In genomic region chr14:96304956-96305355, GRCh38 we compare ENCODE assay signal across 17 cellular contexts. TPM values are rescaled to one million over a fixed set of nuclear protein-coding genes. Genes with fewer than 3 reads are reported as not detected.
DNase-seq lines count a peak whose midpoint lies in the region; ATAC-seq, FAIRE-seq and TF ChIP-seq lines count a peak whose summit lies in the region.
"Had no signal": no experiment of that assay in that cellular context is flagged by ENCODE, and none has a peak within 500 bp of the region (broad histone marks: within the 10 kb centered on the region; RNA-seq: fewer than 3 reads in every experiment).

No MANE protein-coding gene starts in this region.

- H3K4me1 ChIP-seq in HepG2 (ENCODE audit: insufficient read depth, low read length) (peaks cover 14% of the 10 kb centered on the region), right lobe of liver (peaks cover 0 to 17% (median 6%) of the 10 kb centered on the region in 4 donors), PC-3 (ENCODE audit: insufficient read depth, low read length) (peaks cover 9% of the 10 kb centered on the region), foreskin keratinocyte (no peaks in the 10 kb centered on the region)
- H3K4me1 ChIP-seq: vagina had no signal

- ATAC-seq in HepG2 = peak; percentile 43; the same call in 1 of the 3 replicates
- ATAC-seq in right lobe of liver = no peak
- peak; percentile 59 for ATAC-seq in PC-3
- peak; percentile 57 for ATAC-seq in foreskin keratinocyte
- ATAC-seq in stimulated activated naive B cell treated with anti-CD40 and anti-IgM and Interleukin-4, amounts not matched to agents 10 μg/mL and 1 μg/mL and 100 μg/mL, for 72 hours (replicated peaks) = no peak
- ATAC-seq: left cardiac atrium had no signal

- TF ChIP-seq RAD21 in HepG2 (CRISPR knock-in tag; IDR thresholded peaks at IDR 0.05) = no peak

- TF ChIP-seq POLR2A in HepG2 (IDR thresholded peaks at IDR 0.05; ENCODE audit: insufficient read depth in 1 of 2, low read depth in 2 of 2, low read length in 2 of 2) = no peak
- TF ChIP-seq POLR2A in right lobe of liver (IDR thresholded peaks at IDR 0.05) = no peak

- no peaks in the 10 kb centered on the region for H3K9me2 ChIP-seq in PC-3 (replicated peaks; ENCODE audit: low read length)

- DNase-seq in HepG2 (ENCODE audit: low spot score) (no peak), right lobe of liver (no peak), PC-3 (peak; percentile 19), foreskin keratinocyte (peak in 1 of 2 donors; percentile 2), pons (ENCODE audit: low spot score) (no peak), ureter (ENCODE audit: low spot score) (no peak)
- no peak for DNase-seq in stimulated activated naive B cell treated with anti-CD40 and anti-IgM and Interleukin-4, amounts not matched to agents 10 μg/mL and 1 μg/mL and 100 μg/mL, for 72 hours
- DNase-seq in activated T-cell treated with anti-CD3 and anti-CD28 coated beads, Interleukin-2, amount 50 U/mL, for 1 hour = no peak
- DNase-seq: activated naive CD8-positive, alpha-beta T cell treated with anti-CD3 and anti-CD28 coated beads for 36 hours; C1 segment of cervical spinal cord; foreskin melanocyte; left cardiac atrium; NCI-H1417 treated with DMSO at 0.1 percent for 48 hours had no signal

- H3K79me2 ChIP-seq in HepG2 (ENCODE audit: insufficient read depth, low read length) (no peaks in the 10 kb centered on the region), PC-3 (ENCODE audit: low read length) (no peaks in the 10 kb centered on the region)

- BruUV-seq in HepG2 (replicated peaks; lab: Mats Ljungman, UMichigan) = no TSS peak
- BruUV-seq in PC-3 (replicated peaks; lab: Mats Ljungman, UMichigan) = no TSS peak

- H3K27me3 Mint-ChIP-seq in stimulated activated naive B cell treated with anti-CD40 and anti-IgM and Interleukin-4, amounts not matched to agents 10 μg/mL and 1 μg/mL and 100 μg/mL, for 72 hours = no peaks in the 10 kb centered on the region
- H3K27me3 Mint-ChIP-seq: activated naive CD8-positive, alpha-beta T cell treated with anti-CD3 and anti-CD28 coated beads for 36 hours; dendritic cell treated with granulocyte-macrophage colony-stimulating factor and Interleukin-4, amounts not matched to agents 40 ng/mL and 50 ng/mL, for 4 days had no signal

- H3F3A ChIP-seq in PC-3 (ENCODE audit: low read length, unreplicated experiment) = no peaks in the 10 kb centered on the region

- FAIRE-seq in HepG2 (lab: Jason Lieb, UNC) = no peak
- FAIRE-seq: HTR-8/SVneo had no signal

- TF ChIP-seq CTCF in HepG2 (CRISPR knock-in tag; IDR thresholded peaks at IDR 0.05) (peak; percentile 31; the same call in 1 of the 2 replicates), right lobe of liver (IDR thresholded peaks at IDR 0.05) (no peak), PC-3 (conservative IDR thresholded peaks at IDR 0.05; ENCODE audit: low read depth, low read length) (peak; percentile 40; the same call in 1 of the 2 replicates), foreskin keratinocyte (conservative IDR thresholded peaks at IDR 0.05) (peak; percentile 30)

- no peak overlapping the region for H3K9ac ChIP-seq in HepG2 (ENCODE audit: insufficient read depth, low read depth, low read length)
- H3K9ac ChIP-seq in PC-3 (ENCODE audit: low read length) = no peak overlapping the region

- H2AFZ ChIP-seq in HepG2 (ENCODE audit: low read length) = no peak overlapping the region
- H2AFZ ChIP-seq in PC-3 (ENCODE audit: low read length) = no peak overlapping the region

- H3K4me3 Mint-ChIP-seq in stimulated activated naive B cell treated with anti-CD40 and anti-IgM and Interleukin-4, amounts not matched to agents 10 μg/mL and 1 μg/mL and 100 μg/mL, for 72 hours = no peak overlapping the region
- H3K4me3 Mint-ChIP-seq: activated naive CD8-positive, alpha-beta T cell treated with anti-CD3 and anti-CD28 coated beads for 36 hours; dendritic cell treated with granulocyte-macrophage colony-stimulating factor and Interleukin-4, amounts not matched to agents 40 ng/mL and 50 ng/mL, for 4 days; T-helper 1 cell treated with Interleukin-12 subunit alpha and Interleukin-12 subunit beta and Interleukin-4 antibody, amounts not matched to agents 30 μg/mL and 1 μg/mL, for 36 hours had no signal

- POLR2A ChIA-PET in HepG2 (lab: Yijun Ruan, JAX) (no interaction called here), PC-3 (lab: Charles Lee; ENCODE audit: unreplicated experiment) (no interaction called here)

- H3K27ac Mint-ChIP-seq in stimulated activated naive B cell treated with anti-CD40 and anti-IgM and Interleukin-4, amounts not matched to agents 10 μg/mL and 1 μg/mL and 100 μg/mL, for 72 hours = no peak overlapping the region
- H3K27ac Mint-ChIP-seq: activated naive CD8-positive, alpha-beta T cell treated with anti-CD3 and anti-CD28 coated beads for 36 hours; dendritic cell treated with granulocyte-macrophage colony-stimulating factor and Interleukin-4, amounts not matched to agents 40 ng/mL and 50 ng/mL, for 4 days; T-helper 1 cell treated with Interleukin-12 subunit alpha and Interleukin-12 subunit beta and Interleukin-4 antibody, amounts not matched to agents 30 μg/mL and 1 μg/mL, for 36 hours had no signal

- TF ChIP-seq EP300 in HepG2 (IDR thresholded peaks at IDR 0.05; ENCODE audit: low read depth in 2 of 2, low read length in 2 of 2) (no peak), HepG2 (CRISPR knock-in tag; IDR thresholded peaks at IDR 0.05; ENCODE audit: borderline replicate concordance) (no peak)

- no peaks in the 10 kb centered on the region for H4K20me1 ChIP-seq in HepG2 (ENCODE audit: insufficient read depth, low read length)
- H4K20me1 ChIP-seq in PC-3 (ENCODE audit: low read length) = no peaks in the 10 kb centered on the region

- CTCF ChIA-PET in HepG2 (lab: Yijun Ruan, JAX; ENCODE audit: low intra/inter-chr PET ratio, low total read pairs) (interaction anchor here (1.0 kb wide), 1 partner anchor 204 kb away, joined by 4 read pairs; no protein-coding TSS in a partner anchor), PC-3 (lab: Charles Lee) (no interaction called here)

- no peak overlapping the region for H3K4me3 ChIP-seq in HepG2 (replicated peaks in 1 of 3; ENCODE audit: insufficient read depth in 1 of 3, low read depth in 2 of 3, low read length in 3 of 3)
- no peak overlapping the region for H3K4me3 ChIP-seq in right lobe of liver
- no peak overlapping the region for H3K4me3 ChIP-seq in PC-3 (ENCODE audit: low read length)
- H3K4me3 ChIP-seq: vagina had no signal

- peaks cover 16 to 31% of the 10 kb centered on the region in 2 donors for H3K36me3 Mint-ChIP-seq in stimulated activated naive B cell treated with anti-CD40 and anti-IgM and Interleukin-4, amounts not matched to agents 10 μg/mL and 1 μg/mL and 100 μg/mL, for 72 hours

- H3K36me3 ChIP-seq in HepG2 (replicated peaks in 1 of 2; ENCODE audit: control insufficient read depth in 1 of 2, insufficient read depth in 2 of 2, low read length in 2 of 2) = peaks cover 5 to 28% of the 10 kb centered on the region in 2 experiments; a peak in 3 of 5 replicates
- peaks cover 0 to 52% (median 21%) of the 10 kb centered on the region in 4 donors for H3K36me3 ChIP-seq in right lobe of liver
- peaks cover 4% of the 10 kb centered on the region; the same call in 1 of the 2 replicates for H3K36me3 ChIP-seq in PC-3 (ENCODE audit: low read depth, low read length)

- H3K4me2 ChIP-seq in HepG2 (ENCODE audit: low read depth, low read length) (no peak overlapping the region), PC-3 (ENCODE audit: low read length) (no peak overlapping the region)

- in situ Hi-C loops in HepG2 (cut with HindIII; ENCODE audit: extremely low pct_ligation_motif_present, low pct_unique_long_range_greater_than_20kb) = no loop called here

- 91% methylated on average over 9 of the region's 9 CpGs for WGBS in HepG2 (ENCODE audit: low lambda C conversion rate)
- 83% methylated on average over 4 of the region's 9 CpGs for whole genome bisulfite sequencing in right lobe of liver (ENCODE audit: insufficient coverage, low coverage, low lambda C conversion rate, missing lambda C conversion rate)

- no peaks in the 10 kb centered on the region for H3K27me3 ChIP-seq in HepG2 (ENCODE audit: control insufficient read depth in 1 of 2, insufficient read depth in 2 of 2, low read length in 2 of 2)
- H3K27me3 ChIP-seq in right lobe of liver = no peaks in the 10 kb centered on the region
- H3K27me3 ChIP-seq in PC-3 (ENCODE audit: low read length) = no peaks in the 10 kb centered on the region
- no peaks in the 10 kb centered on the region for H3K27me3 ChIP-seq in foreskin keratinocyte
- H3K27me3 ChIP-seq: vagina had no signal

- intact Hi-C loops in HepG2 (cut with micrococcal nuclease; ENCODE audit: unreplicated experiment) = no loop called here
- intact Hi-C loops in right lobe of liver (cut with DNase I) = loop anchor here in 1 of 2 donors (5.0 kb wide), 1 partner anchor 117 kb away; no protein-coding TSS in a partner anchor
- intact Hi-C loops in PC-3 (cut with micrococcal nuclease) = loop anchor here (10.0 kb wide), 1 partner anchor 60 kb away; the partner anchor contains the start of genes ATG2B and GSKIP

- H3K9me3 ChIP-seq in HepG2 (ENCODE audit: low read length) (no peaks in the 10 kb centered on the region), right lobe of liver (no peaks in the 10 kb centered on the region), PC-3 (ENCODE audit: low read length) (no peaks in the 10 kb centered on the region)
- H3K9me3 ChIP-seq: vagina had no signal

- no peaks in the 10 kb centered on the region for H3K4me1 Mint-ChIP-seq in stimulated activated naive B cell treated with anti-CD40 and anti-IgM and Interleukin-4, amounts not matched to agents 10 μg/mL and 1 μg/mL and 100 μg/mL, for 72 hours
- H3K4me1 Mint-ChIP-seq: activated naive CD8-positive, alpha-beta T cell treated with anti-CD3 and anti-CD28 coated beads for 36 hours had no signal

- H3K27ac ChIP-seq in HepG2 (ENCODE audit: extremely low read length, insufficient read depth, low read length) = no peak overlapping the region
- H3K27ac ChIP-seq in right lobe of liver = no peak overlapping the region
- H3K27ac ChIP-seq in PC-3 (ENCODE audit: low read length) = no peak overlapping the region
- H3K27ac ChIP-seq in foreskin keratinocyte = no peak overlapping the region
- H3K27ac ChIP-seq: vagina had no signal

- H3K9me3 Mint-ChIP-seq in stimulated activated naive B cell treated with anti-CD40 and anti-IgM and Interleukin-4, amounts not matched to agents 10 μg/mL and 1 μg/mL and 100 μg/mL, for 72 hours = no peaks in the 10 kb centered on the region
- H3K9me3 Mint-ChIP-seq: activated naive CD8-positive, alpha-beta T cell treated with anti-CD3 and anti-CD28 coated beads for 36 hours; dendritic cell treated with granulocyte-macrophage colony-stimulating factor and Interleukin-4, amounts not matched to agents 40 ng/mL and 50 ng/mL, for 4 days; T-helper 1 cell treated with Interleukin-12 subunit alpha and Interleukin-12 subunit beta and Interleukin-4 antibody, amounts not matched to agents 30 μg/mL and 1 μg/mL, for 36 hours had no signal

RNA-seq across cellular contexts. Expression of gene BDKRB1, which starts 48.9 kb away (rescaled TPM):
- total RNA-seq in HepG2 (2016; rRNA removed; fragmentation: Illumina TruSeq; extraction: Trizol) (not detected in 2 replicates), right lobe of liver (under 1 TPM in 1 of 6 experiments, not detected in 5; 0.31 TPM), PC-3 (2014; rRNA removed) (0.69 TPM in 1 of 2 replicates, not detected in the other), foreskin keratinocyte (5.0 and 5.4 TPM in 2 replicates), ureter (1.4 TPM)
- not detected in 2 replicates for total RNA-seq in HepG2 (2016; cell fraction: cytosol; rRNA removed; fragmentation: Illumina TruSeq; extraction: Trizol; ENCODE audit: low read depth)
- not detected in 2 replicates for total RNA-seq in HepG2 (2016; cell fraction: insoluble cytoplasmic fraction; rRNA removed; fragmentation: Illumina TruSeq; extraction: Trizol)
- total RNA-seq in HepG2 (2016; cell fraction: membrane; rRNA removed; fragmentation: Illumina TruSeq; extraction: Trizol) = not detected in 2 replicates
- total RNA-seq in HepG2 (2016; cell fraction: nucleus; rRNA removed; fragmentation: Illumina TruSeq; extraction: Trizol) = not detected in 2 replicates
- polyA plus RNA-seq in HepG2 (2011; rRNA removed) (0.05 TPM in 1 of 2 replicates, not detected in the other), foreskin keratinocyte (6.5 and 7.6 TPM in 2 replicates)
- polyA plus RNA-seq in HepG2 (2011; cell fraction: cytosol; rRNA removed) = not detected in 2 replicates
- not detected in 2 replicates for polyA plus RNA-seq in HepG2 (2011; cell fraction: nucleus; rRNA removed)
- not detected in 2 replicates for polyA plus RNA-seq in HepG2 (2012)
- not detected in 2 replicates for polyA plus RNA-seq in HepG2 (2016; cell fraction: cytosol; fragmentation: Illumina TruSeq; extraction: Trizol; ENCODE audit: low read depth)
- polyA plus RNA-seq in HepG2 (2016; cell fraction: insoluble cytoplasmic fraction; fragmentation: Illumina TruSeq; extraction: Trizol; ENCODE audit: low read depth) = not detected in 2 replicates
- not detected in 2 replicates for polyA plus RNA-seq in HepG2 (2016; cell fraction: membrane; fragmentation: Illumina TruSeq; extraction: Trizol; ENCODE audit: low read depth)
- not detected in 2 replicates for polyA plus RNA-seq in HepG2 (2016; cell fraction: nucleus; fragmentation: Illumina TruSeq; extraction: Trizol; ENCODE audit: insufficient read depth, low read depth)
- polyA minus RNA-seq in HepG2 (2011; rRNA and poly(A)+ RNA removed; ENCODE audit: low replicate concordance) = 20.3 TPM in 1 of 2 replicates, not detected in the other
- polyA minus RNA-seq in HepG2 (2011; cell fraction: cytosol; rRNA and poly(A)+ RNA removed) = 0.62 TPM in 1 of 2 replicates, not detected in the other
- not detected in 2 replicates for polyA minus RNA-seq in HepG2 (2011; cell fraction: nucleus; rRNA and poly(A)+ RNA removed)
- total RNA-seq: activated naive CD8-positive, alpha-beta T cell treated with anti-CD3 and anti-CD28 coated beads for 36 hours had no signal

RNA-seq across cellular contexts. Expression of gene ATG2B, which starts 58.2 kb away (rescaled TPM):
- 7.5 and 11.3 TPM in 2 replicates for total RNA-seq in HepG2 (2016; rRNA removed; fragmentation: Illumina TruSeq; extraction: Trizol)
- total RNA-seq in HepG2 (2016; cell fraction: cytosol; rRNA removed; fragmentation: Illumina TruSeq; extraction: Trizol; ENCODE audit: low read depth) = 1.4 and 1.7 TPM in 2 replicates
- total RNA-seq in HepG2 (2016; cell fraction: insoluble cytoplasmic fraction; rRNA removed; fragmentation: Illumina TruSeq; extraction: Trizol) = 7.7 and 10.8 TPM in 2 replicates
- total RNA-seq in HepG2 (2016; cell fraction: membrane; rRNA removed; fragmentation: Illumina TruSeq; extraction: Trizol) = 1.6 and 1.8 TPM in 2 replicates
- 11.1 and 15.1 TPM in 2 replicates for total RNA-seq in HepG2 (2016; cell fraction: nucleus; rRNA removed; fragmentation: Illumina TruSeq; extraction: Trizol)
- polyA plus RNA-seq in HepG2 (2011; rRNA removed) = 7.2 and 7.4 TPM in 2 replicates
- polyA plus RNA-seq in HepG2 (2011; cell fraction: cytosol; rRNA removed) = 3.2 and 4.5 TPM in 2 replicates
- 17.3 and 18.9 TPM in 2 replicates for polyA plus RNA-seq in HepG2 (2011; cell fraction: nucleus; rRNA removed)
- 6.2 and 7.8 TPM in 2 replicates for polyA plus RNA-seq in HepG2 (2012)
- polyA plus RNA-seq in HepG2 (2016; cell fraction: cytosol; fragmentation: Illumina TruSeq; extraction: Trizol; ENCODE audit: low read depth) = 0.18 and 0.27 TPM in 2 replicates
- polyA plus RNA-seq in HepG2 (2016; cell fraction: insoluble cytoplasmic fraction; fragmentation: Illumina TruSeq; extraction: Trizol; ENCODE audit: low read depth) = 4.4 and 4.9 TPM in 2 replicates
- polyA plus RNA-seq in HepG2 (2016; cell fraction: membrane; fragmentation: Illumina TruSeq; extraction: Trizol; ENCODE audit: low read depth) = 0.26 and 0.31 TPM in 2 replicates
- 12.3 and 14.0 TPM in 2 replicates for polyA plus RNA-seq in HepG2 (2016; cell fraction: nucleus; fragmentation: Illumina TruSeq; extraction: Trizol; ENCODE audit: insufficient read depth, low read depth)
- 8.9 and 18.6 TPM in 2 replicates for polyA minus RNA-seq in HepG2 (2011; rRNA and poly(A)+ RNA removed; ENCODE audit: low replicate concordance)
- 5.2 and 12.1 TPM in 2 replicates for polyA minus RNA-seq in HepG2 (2011; cell fraction: cytosol; rRNA and poly(A)+ RNA removed)
- 60.4 and 61.2 TPM in 2 replicates for polyA minus RNA-seq in HepG2 (2011; cell fraction: nucleus; rRNA and poly(A)+ RNA removed)
- total RNA-seq in right lobe of liver = 10 to 100 TPM; 13.9 to 24.4 (median 16.3) TPM
- total RNA-seq in PC-3 (2014; rRNA removed) = 10.9 and 11.6 TPM in 2 replicates
- 12.3 and 12.4 TPM in 2 replicates for total RNA-seq in foreskin keratinocyte
- 1.1 and 1.2 TPM in 2 replicates for polyA plus RNA-seq in foreskin keratinocyte
- 35.8 TPM for total RNA-seq in ureter

RNA-seq across cellular contexts. Expression of gene GSKIP, which starts 58.4 kb away (rescaled TPM):
- total RNA-seq in HepG2 (2016; rRNA removed; fragmentation: Illumina TruSeq; extraction: Trizol) = 27.3 and 52.3 TPM in 2 replicates
- 3.7 and 3.9 TPM in 2 replicates for total RNA-seq in HepG2 (2016; cell fraction: cytosol; rRNA removed; fragmentation: Illumina TruSeq; extraction: Trizol; ENCODE audit: low read depth)
- 28.0 and 52.9 TPM in 2 replicates for total RNA-seq in HepG2 (2016; cell fraction: insoluble cytoplasmic fraction; rRNA removed; fragmentation: Illumina TruSeq; extraction: Trizol)
- 10.2 and 11.8 TPM in 2 replicates for total RNA-seq in HepG2 (2016; cell fraction: membrane; rRNA removed; fragmentation: Illumina TruSeq; extraction: Trizol)
- total RNA-seq in HepG2 (2016; cell fraction: nucleus; rRNA removed; fragmentation: Illumina TruSeq; extraction: Trizol) = 10.8 and 11.2 TPM in 2 replicates
- 9.6 and 12.5 TPM in 2 replicates for polyA plus RNA-seq in HepG2 (2011; rRNA removed)
- polyA plus RNA-seq in HepG2 (2011; cell fraction: cytosol; rRNA removed) = 4.6 and 9.0 TPM in 2 replicates
- 2.5 and 3.9 TPM in 2 replicates for polyA plus RNA-seq in HepG2 (2011; cell fraction: nucleus; rRNA removed)
- polyA plus RNA-seq in HepG2 (2012) = 13.2 and 17.7 TPM in 2 replicates
- 2.5 and 2.7 TPM in 2 replicates for polyA plus RNA-seq in HepG2 (2016; cell fraction: cytosol; fragmentation: Illumina TruSeq; extraction: Trizol; ENCODE audit: low read depth)
- polyA plus RNA-seq in HepG2 (2016; cell fraction: insoluble cytoplasmic fraction; fragmentation: Illumina TruSeq; extraction: Trizol; ENCODE audit: low read depth) = 30.5 and 35.4 TPM in 2 replicates
- polyA plus RNA-seq in HepG2 (2016; cell fraction: membrane; fragmentation: Illumina TruSeq; extraction: Trizol; ENCODE audit: low read depth) = 6.1 and 6.2 TPM in 2 replicates
- polyA plus RNA-seq in HepG2 (2016; cell fraction: nucleus; fragmentation: Illumina TruSeq; extraction: Trizol; ENCODE audit: insufficient read depth, low read depth) = 11.0 and 12.3 TPM in 2 replicates
- polyA minus RNA-seq in HepG2 (2011; rRNA and poly(A)+ RNA removed; ENCODE audit: low replicate concordance) = 4.3 and 5.5 TPM in 2 replicates
- 6.6 and 7.2 TPM in 2 replicates for polyA minus RNA-seq in HepG2 (2011; cell fraction: cytosol; rRNA and poly(A)+ RNA removed)
- polyA minus RNA-seq in HepG2 (2011; cell fraction: nucleus; rRNA and poly(A)+ RNA removed) = 4.8 and 11.6 TPM in 2 replicates
- 10 to 100 TPM in 5 of 6 experiments, 1 to 10 TPM in 1; 7.4 to 25.2 (median 15.5) TPM for total RNA-seq in right lobe of liver
- total RNA-seq in PC-3 (2014; rRNA removed) = 13.7 and 22.6 TPM in 2 replicates
- 21.8 and 23.0 TPM in 2 replicates for total RNA-seq in foreskin keratinocyte
- 13.1 and 14.3 TPM in 2 replicates for polyA plus RNA-seq in foreskin keratinocyte
- 15.6 TPM for total RNA-seq in ureter

Comparison
In these comparisons a context has a peak if more than half of its experiments do, and no peak if none do; other contexts are left out.
1. ATAC-seq: peak in HepG2 (single experiment), PC-3 (single experiment) and foreskin keratinocyte (single experiment); none in right lobe of liver (0 of 4) and stimulated activated naive B cell treated with anti-CD40 and anti-IgM and Interleukin-4, amounts not matched to agents 10 μg/mL and 1 μg/mL and 100 μg/mL, for 72 hours (0 of 2).
2. CTCF ChIP-seq: peak in HepG2 (single experiment), PC-3 (single experiment) and foreskin keratinocyte (single experiment); none in right lobe of liver (0 of 4).